Comparison of ENCODE assay signal across 9 cellular contexts in genomic region chr3:195204360-195205166, GRCh38.
A peak's percentile ranks its signal among the peaks of the same experiment; 100 is the strongest.
DNase-seq lines count a peak whose midpoint lies in the region; ATAC-seq and FAIRE-seq lines count a peak whose summit lies in the region.
"Had no signal": no experiment of that assay in that cellular context is flagged by ENCODE, and none has a peak within 500 bp of the region (broad histone marks: within the 10 kb centered on the region; RNA-seq: fewer than 3 reads in every experiment).

No MANE protein-coding gene starts in this region.

- no peak overlapping the region for H3K9ac ChIP-seq in subcutaneous abdominal adipose tissue (ENCODE audit: low read length in 5 of 5)

- peak overlapping the region in 2 of 5 donors; percentile 25 to 26 for H3K4me3 ChIP-seq in subcutaneous abdominal adipose tissue (ENCODE audit: low read depth in 1 of 5, low read length in 5 of 5)

- peaks cover 19 to 48% (median 42%) of the 10 kb centered on the region in 5 donors for H3K4me1 ChIP-seq in subcutaneous abdominal adipose tissue (ENCODE audit: control insufficient read depth in 5 of 5, insufficient read depth in 5 of 5, low read length in 5 of 5)

- FAIRE-seq in RCC 7860 (lab: Jason Lieb, UNC), result peak; percentile 84
- FAIRE-seq: A204.1 had no signal

- no peaks in the 10 kb centered on the region for H3K9me3 ChIP-seq in subcutaneous abdominal adipose tissue (ENCODE audit: control insufficient read depth in 5 of 5, low read length in 5 of 5)

- ATAC-seq in left ventricle myocardium superior (peak; percentile 14), HG03439 (IDR thresholded peaks at IDR 0.05; ENCODE audit: unreplicated experiment) (no peak)

- peaks cover 0 to 3% (median 0%) of the 10 kb centered on the region in 5 donors for H3K36me3 ChIP-seq in subcutaneous abdominal adipose tissue (ENCODE audit: control insufficient read depth in 5 of 5, insufficient read depth in 5 of 5, low read length in 5 of 5)

- peak overlapping the region; percentile 38 for H3K27ac ChIP-seq in subcutaneous abdominal adipose tissue (ENCODE audit: low read depth, low read length)

- H3K27me3 ChIP-seq in subcutaneous abdominal adipose tissue (ENCODE audit: control insufficient read depth in 5 of 5, insufficient read depth in 4 of 5, low read length in 5 of 5), result no peaks in the 10 kb centered on the region

- peak; percentile 22 for DNase-seq in DMS153 treated with DMSO at 0.1 percent for 48 hours (lab: John Stamatoyannopoulos, UW; ENCODE audit: unreplicated experiment)
- DNase-seq in DMS153 (lab: John Stamatoyannopoulos, UW), result no peak
- DNase-seq in RCC 7860 (ENCODE audit: low spot score), result peak; percentile 95
- no peak for DNase-seq in left ventricle myocardium superior
- DNase-seq in activated T-cell treated with anti-CD3 and anti-CD28 coated beads for 4 hours, result no peak
- no peak for DNase-seq in NCI-H187 treated with DMSO at 0.1 percent for 48 hours (lab: John Stamatoyannopoulos, UW)

- intact Hi-C loops in left ventricle myocardium superior (cut with micrococcal nuclease), result no loop called here

Comparison
In these comparisons a context has a peak if more than half of its experiments do, and no peak if none do; other contexts are left out.
1. DNase-seq: peak in DMS153 treated with DMSO at 0.1 percent for 48 hours (single experiment) and RCC 7860 (single experiment); none in DMS153 (single experiment), left ventricle myocardium superior (single experiment), activated T-cell treated with anti-CD3 and anti-CD28 coated beads for 4 hours (single experiment) and NCI-H187 treated with DMSO at 0.1 percent for 48 hours (single experiment).